In genomic region chr18:5890606-5891360, GRCh38 we compare ENCODE assay signal across 1 cellular context.
TF ChIP-seq lines count a peak whose summit lies in the region.

No MANE protein-coding gene starts in this region.

TF ChIP-seq in GM23338, 12 proteins besides CTCF, POLR2A, EP300 and RAD21 (continued from another document):
- TF ChIP-seq ZNF462 (CRISPR knock-in tag; IDR thresholded peaks at IDR 0.05) (no peak), STAT1 (IDR thresholded peaks at IDR 0.05; ENCODE audit: unreplicated experiment) (no peak), JUNB (IDR thresholded peaks at IDR 0.05; ENCODE audit: unreplicated experiment) (no peak), NANOG (IDR thresholded peaks at IDR 0.05; ENCODE audit: borderline replicate concordance) (no peak)
